Comparison of ENCODE assay signal across 2 cellular contexts in the genomic region with DNA sequence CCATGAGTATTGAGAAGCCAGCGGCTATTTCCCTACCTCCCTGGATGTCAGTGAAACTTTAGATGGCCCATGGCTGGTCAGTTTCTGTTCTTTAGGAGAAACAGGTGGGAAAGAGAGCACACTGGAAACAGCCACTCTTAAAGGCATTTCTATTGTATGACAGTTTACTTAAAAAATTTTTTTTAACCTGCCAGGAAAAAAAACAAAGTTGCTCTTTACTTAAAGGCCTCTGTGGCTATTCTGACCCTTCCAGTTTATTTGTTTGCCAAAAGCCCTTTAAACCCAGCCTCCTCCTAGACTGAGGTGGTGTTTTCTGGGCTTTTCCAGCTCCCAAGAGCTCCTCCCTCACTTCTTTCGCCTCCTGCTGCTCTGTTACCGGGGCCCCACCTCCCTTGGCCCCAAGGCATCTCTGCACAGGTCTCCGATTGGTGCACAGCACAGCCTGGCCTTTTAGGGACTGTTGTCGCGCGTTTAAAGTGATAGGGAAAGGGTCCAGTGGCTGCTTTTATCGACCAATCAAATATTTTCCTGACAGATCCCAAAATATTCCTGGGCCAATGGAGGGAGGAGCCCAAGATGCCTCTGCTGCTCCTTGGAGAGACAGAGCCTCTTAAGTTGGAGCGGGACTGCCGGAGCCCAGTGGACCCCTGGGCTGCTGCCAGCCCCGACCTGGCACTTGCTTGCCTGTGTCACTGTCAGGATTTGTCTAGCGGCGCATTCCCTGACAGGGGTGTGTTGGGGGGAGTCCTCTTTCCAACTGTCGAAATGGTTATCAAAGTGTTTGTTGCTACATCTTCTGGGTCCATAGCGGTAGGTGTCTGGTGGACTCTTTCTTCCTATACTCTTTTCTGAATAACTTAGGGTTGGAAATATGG.
TF ChIP-seq lines count a peak whose summit lies in the region.

A gene (plus strand): TSS at position 639 of the 875 bp plus-strand sequence. CDS start 127 bp downstream, at position 766.

TF ChIP-seq in SK-N-SH, 30 proteins besides CTCF, POLR2A, EP300 and RAD21 (continued from another document):
- TF ChIP-seq, protein P1, sequence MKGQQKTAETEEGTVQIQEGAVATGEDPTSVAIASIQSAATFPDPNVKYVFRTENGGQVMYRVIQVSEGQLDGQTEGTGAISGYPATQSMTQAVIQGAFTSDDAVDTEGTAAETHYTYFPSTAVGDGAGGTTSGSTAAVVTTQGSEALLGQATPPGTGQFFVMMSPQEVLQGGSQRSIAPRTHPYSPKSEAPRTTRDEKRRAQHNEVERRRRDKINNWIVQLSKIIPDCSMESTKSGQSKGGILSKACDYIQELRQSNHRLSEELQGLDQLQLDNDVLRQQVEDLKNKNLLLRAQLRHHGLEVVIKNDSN (IDR thresholded peaks at IDR 0.05; ENCODE audit: borderline replicate concordance, low read depth): no peak
- TF ChIP-seq, protein P2, sequence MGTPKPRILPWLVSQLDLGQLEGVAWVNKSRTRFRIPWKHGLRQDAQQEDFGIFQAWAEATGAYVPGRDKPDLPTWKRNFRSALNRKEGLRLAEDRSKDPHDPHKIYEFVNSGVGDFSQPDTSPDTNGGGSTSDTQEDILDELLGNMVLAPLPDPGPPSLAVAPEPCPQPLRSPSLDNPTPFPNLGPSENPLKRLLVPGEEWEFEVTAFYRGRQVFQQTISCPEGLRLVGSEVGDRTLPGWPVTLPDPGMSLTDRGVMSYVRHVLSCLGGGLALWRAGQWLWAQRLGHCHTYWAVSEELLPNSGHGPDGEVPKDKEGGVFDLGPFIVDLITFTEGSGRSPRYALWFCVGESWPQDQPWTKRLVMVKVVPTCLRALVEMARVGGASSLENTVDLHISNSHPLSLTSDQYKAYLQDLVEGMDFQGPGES (IDR thresholded peaks at IDR 0.05; ENCODE audit: low read depth, low read length): no peak
- TF ChIP-seq TCF12 (IDR thresholded peaks at IDR 0.05) (no peak), CHD2 (IDR thresholded peaks at IDR 0.05; ENCODE audit: low read length, partially characterized antibody) (no peak), MXI1 (IDR thresholded peaks at IDR 0.05; ENCODE audit: low read depth, low read length) (no peak), RXRA (IDR thresholded peaks at IDR 0.05; ENCODE audit: borderline replicate concordance, low read depth) (no peak)

TF ChIP-seq in SK-N-SH treated with all-trans-retinoic acid at 6 μM for 48 hours, 23 proteins besides CTCF, POLR2A, EP300 and RAD21 (continued from another document):
- TF ChIP-seq, protein P3, sequence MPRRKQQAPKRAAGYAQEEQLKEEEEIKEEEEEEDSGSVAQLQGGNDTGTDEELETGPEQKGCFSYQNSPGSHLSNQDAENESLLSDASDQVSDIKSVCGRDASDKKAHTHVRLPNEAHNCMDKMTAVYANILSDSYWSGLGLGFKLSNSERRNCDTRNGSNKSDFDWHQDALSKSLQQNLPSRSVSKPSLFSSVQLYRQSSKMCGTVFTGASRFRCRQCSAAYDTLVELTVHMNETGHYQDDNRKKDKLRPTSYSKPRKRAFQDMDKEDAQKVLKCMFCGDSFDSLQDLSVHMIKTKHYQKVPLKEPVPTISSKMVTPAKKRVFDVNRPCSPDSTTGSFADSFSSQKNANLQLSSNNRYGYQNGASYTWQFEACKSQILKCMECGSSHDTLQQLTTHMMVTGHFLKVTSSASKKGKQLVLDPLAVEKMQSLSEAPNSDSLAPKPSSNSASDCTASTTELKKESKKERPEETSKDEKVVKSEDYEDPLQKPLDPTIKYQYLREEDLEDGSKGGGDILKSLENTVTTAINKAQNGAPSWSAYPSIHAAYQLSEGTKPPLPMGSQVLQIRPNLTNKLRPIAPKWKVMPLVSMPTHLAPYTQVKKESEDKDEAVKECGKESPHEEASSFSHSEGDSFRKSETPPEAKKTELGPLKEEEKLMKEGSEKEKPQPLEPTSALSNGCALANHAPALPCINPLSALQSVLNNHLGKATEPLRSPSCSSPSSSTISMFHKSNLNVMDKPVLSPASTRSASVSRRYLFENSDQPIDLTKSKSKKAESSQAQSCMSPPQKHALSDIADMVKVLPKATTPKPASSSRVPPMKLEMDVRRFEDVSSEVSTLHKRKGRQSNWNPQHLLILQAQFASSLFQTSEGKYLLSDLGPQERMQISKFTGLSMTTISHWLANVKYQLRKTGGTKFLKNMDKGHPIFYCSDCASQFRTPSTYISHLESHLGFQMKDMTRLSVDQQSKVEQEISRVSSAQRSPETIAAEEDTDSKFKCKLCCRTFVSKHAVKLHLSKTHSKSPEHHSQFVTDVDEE (CRISPR knock-in tag; IDR thresholded peaks at IDR 0.05): no peak
- TF ChIP-seq, protein P4, sequence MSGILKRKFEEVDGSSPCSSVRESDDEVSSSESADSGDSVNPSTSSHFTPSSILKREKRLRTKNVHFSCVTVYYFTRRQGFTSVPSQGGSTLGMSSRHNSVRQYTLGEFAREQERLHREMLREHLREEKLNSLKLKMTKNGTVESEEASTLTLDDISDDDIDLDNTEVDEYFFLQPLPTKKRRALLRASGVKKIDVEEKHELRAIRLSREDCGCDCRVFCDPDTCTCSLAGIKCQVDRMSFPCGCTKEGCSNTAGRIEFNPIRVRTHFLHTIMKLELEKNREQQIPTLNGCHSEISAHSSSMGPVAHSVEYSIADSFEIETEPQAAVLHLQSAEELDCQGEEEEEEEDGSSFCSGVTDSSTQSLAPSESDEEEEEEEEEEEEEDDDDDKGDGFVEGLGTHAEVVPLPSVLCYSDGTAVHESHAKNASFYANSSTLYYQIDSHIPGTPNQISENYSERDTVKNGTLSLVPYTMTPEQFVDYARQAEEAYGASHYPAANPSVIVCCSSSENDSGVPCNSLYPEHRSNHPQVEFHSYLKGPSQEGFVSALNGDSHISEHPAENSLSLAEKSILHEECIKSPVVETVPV (CRISPR knock-in tag; IDR thresholded peaks at IDR 0.05): no peak
- TF ChIP-seq SNAI2 (CRISPR knock-in tag; IDR thresholded peaks at IDR 0.05) (no peak), TCF4 (CRISPR knock-in tag; IDR thresholded peaks at IDR 0.05; ENCODE audit: borderline replicate concordance) (no peak), GLIS3 (CRISPR knock-in tag; IDR thresholded peaks at IDR 0.05) (no peak), RARB (CRISPR knock-in tag; IDR thresholded peaks at IDR 0.05) (no peak), ZC3H10 (CRISPR knock-in tag; IDR thresholded peaks at IDR 0.05) (no peak), ISL1 (CRISPR knock-in tag; IDR thresholded peaks at IDR 0.05) (no peak), TOX (CRISPR knock-in tag; IDR thresholded peaks at IDR 0.05; ENCODE audit: borderline replicate concordance) (no peak), ZFP30 (CRISPR knock-in tag; IDR thresholded peaks at IDR 0.05) (no peak), BACH2 (CRISPR knock-in tag; IDR thresholded peaks at IDR 0.05; ENCODE audit: borderline replicate concordance) (no peak)
- TF ChIP-seq, protein P5, sequence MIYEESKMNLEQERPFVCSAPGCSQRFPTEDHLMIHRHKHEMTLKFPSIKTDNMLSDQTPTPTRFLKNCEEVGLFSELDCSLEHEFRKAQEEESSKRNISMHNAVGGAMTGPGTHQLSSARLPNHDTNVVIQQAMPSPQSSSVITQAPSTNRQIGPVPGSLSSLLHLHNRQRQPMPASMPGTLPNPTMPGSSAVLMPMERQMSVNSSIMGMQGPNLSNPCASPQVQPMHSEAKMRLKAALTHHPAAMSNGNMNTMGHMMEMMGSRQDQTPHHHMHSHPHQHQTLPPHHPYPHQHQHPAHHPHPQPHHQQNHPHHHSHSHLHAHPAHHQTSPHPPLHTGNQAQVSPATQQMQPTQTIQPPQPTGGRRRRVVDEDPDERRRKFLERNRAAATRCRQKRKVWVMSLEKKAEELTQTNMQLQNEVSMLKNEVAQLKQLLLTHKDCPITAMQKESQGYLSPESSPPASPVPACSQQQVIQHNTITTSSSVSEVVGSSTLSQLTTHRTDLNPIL (CRISPR knock-in tag; IDR thresholded peaks at IDR 0.05; ENCODE audit: low read depth): no peak
- TF ChIP-seq, protein P6, sequence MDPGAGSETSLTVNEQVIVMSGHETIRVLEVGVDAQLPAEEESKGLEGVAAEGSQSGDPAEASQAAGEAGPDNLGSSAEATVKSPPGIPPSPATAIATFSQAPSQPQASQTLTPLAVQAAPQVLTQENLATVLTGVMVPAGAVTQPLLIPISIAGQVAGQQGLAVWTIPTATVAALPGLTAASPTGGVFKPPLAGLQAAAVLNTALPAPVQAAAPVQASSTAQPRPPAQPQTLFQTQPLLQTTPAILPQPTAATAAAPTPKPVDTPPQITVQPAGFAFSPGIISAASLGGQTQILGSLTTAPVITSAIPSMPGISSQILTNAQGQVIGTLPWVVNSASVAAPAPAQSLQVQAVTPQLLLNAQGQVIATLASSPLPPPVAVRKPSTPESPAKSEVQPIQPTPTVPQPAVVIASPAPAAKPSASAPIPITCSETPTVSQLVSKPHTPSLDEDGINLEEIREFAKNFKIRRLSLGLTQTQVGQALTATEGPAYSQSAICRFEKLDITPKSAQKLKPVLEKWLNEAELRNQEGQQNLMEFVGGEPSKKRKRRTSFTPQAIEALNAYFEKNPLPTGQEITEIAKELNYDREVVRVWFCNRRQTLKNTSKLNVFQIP (CRISPR knock-in tag; IDR thresholded peaks at IDR 0.05; ENCODE audit: borderline replicate concordance, low read depth): no peak
TF ChIP-seq in SK-N-SH treated with all-trans-retinoic acid at 6 μM for 48 hours: peak in this region for 0.
